Comparison of ENCODE assay signal across 21 cellular contexts in genomic region chr1:186873687-186874086, GRCh38. TPM values are rescaled to one million over a fixed set of nuclear protein-coding genes. Genes with fewer than 3 reads are reported as not detected.
"Had no signal": no experiment of that assay in that cellular context is flagged by ENCODE, and none has a peak within 500 bp of the region (broad histone marks: within the 10 kb centered on the region; RNA-seq: fewer than 3 reads in every experiment).

No MANE protein-coding gene starts in this region.

- H3K4me3 ChIP-seq: body of pancreas, skin epidermis, suprapubic skin, tibial nerve had no signal

- H3K27ac ChIP-seq: body of pancreas, neutrophil, parathyroid adenoma, skin epidermis, suprapubic skin, tibial nerve had no signal

- H3K27me3 ChIP-seq: body of pancreas, neutrophil, suprapubic skin, tibial nerve had no signal

- ATAC-seq: body of pancreas; left ventricle myocardium superior; right cardiac atrium; stimulated activated naive CD8-positive, alpha-beta T cell treated with anti-CD3 and anti-CD28 coated beads, Interleukin-15, amount 100 ng/mL, for 72 hours; WTC11 had no signal

- H3K36me3 ChIP-seq: suprapubic skin, tibial nerve had no signal

- H3K9me3 ChIP-seq: body of pancreas, neutrophil, suprapubic skin, tibial nerve had no signal

- DNase-seq: activated CD8-positive, alpha-beta memory T cell treated with anti-CD3 and anti-CD28 coated beads, Interleukin-2, amount 50 U/mL, for 4 hours; activated effector memory CD4-positive, alpha-beta T cell treated with Interleukin-2 at 50 U/mL for 16 hours; activated naive CD4-positive, alpha-beta T cell treated with anti-CD3 and anti-CD28 coated beads for 36 hours; activated T-cell treated with anti-CD3 and anti-CD28 coated beads, Interleukin-2, amount 50 U/mL, for 24 hours; anterior cingulate cortex; body of pancreas; hippocampal formation; left ventricle myocardium superior; mammary epithelial cell; natural killer cell; right cardiac atrium; stimulated activated CD4-positive, alpha-beta T cell treated with anti-CD3 and anti-CD28 coated beads, Interleukin-1b, Interleukin-23, amount 100 ng/mL, for 48 hours; stimulated activated naive CD8-positive, alpha-beta T cell treated with anti-CD3 and anti-CD28 coated beads, Interleukin-15, amount 100 ng/mL, for 72 hours; T1000 had no signal

- H3K9ac ChIP-seq: parathyroid adenoma had no signal

- H2AFZ ChIP-seq: parathyroid adenoma had no signal

RNA-seq across cellular contexts. Expression of gene PLA2G4A, which starts 44.9 kb away (rescaled TPM):
- total RNA-seq: T-helper 1 cell treated with Interleukin-12 subunit alpha and Interleukin-12 subunit beta and Interleukin-4 antibody, amounts not matched to agents 30 ng/mL and 1 ng/mL, for 36 hours had no signal
